In genomic region chr5:219492-219891, GRCh38 we compare ENCODE assay signal across 8 cellular contexts. TPM values are rescaled to one million over a fixed set of nuclear protein-coding genes. Genes with fewer than 3 reads are reported as not detected.
A peak's percentile ranks its signal among the peaks of the same experiment; 100 is the strongest.
DNase-seq lines count a peak whose midpoint lies in the region; ATAC-seq and TF ChIP-seq lines count a peak whose summit lies in the region.

No MANE protein-coding gene starts in this region.

- no peaks in the 10 kb centered on the region for H3K9me3 ChIP-seq in cardiac muscle cell (ENCODE audit: low read depth)
- H3K9me3 ChIP-seq in T-helper 17 cell (ENCODE audit: control insufficient read depth, low read length, poor library complexity, severe bottlenecking): no peaks in the 10 kb centered on the region
- no peaks in the 10 kb centered on the region for H3K9me3 ChIP-seq in ectodermal cell (ENCODE audit: control insufficient read depth, low read length)

- no peaks in the 10 kb centered on the region for H3K9me3 Mint-ChIP-seq in naive B cell

- peak overlapping the region; percentile 96 for H3K27ac Mint-ChIP-seq in T-helper 17 cell
- H3K27ac Mint-ChIP-seq in naive B cell: peak overlapping the region; percentile 88 to 97 (median 92)

- 21 to 26% methylated on average over 9 of the region's 9 CpGs for WGBS in ectodermal cell, 2 experiments

- H3K4me1 Mint-ChIP-seq in T-helper 17 cell: peaks cover 33% of the 10 kb centered on the region
- peaks cover 32 to 67% (median 57%) of the 10 kb centered on the region in 3 donors for H3K4me1 Mint-ChIP-seq in naive B cell

- intact Hi-C loops in Right ventricle myocardium superior (cut with DNase I): no loop called here

- H3K4me3 ChIP-seq in cardiac muscle cell: peak overlapping the region; percentile 94
- peak overlapping the region; percentile 89 for H3K4me3 ChIP-seq in ectodermal cell (ENCODE audit: insufficient read depth, low read depth, low read length)

- no peak for TF ChIP-seq CTCF in cardiac muscle cell (IDR thresholded peaks at IDR 0.05; ENCODE audit: low read depth, low read length)

- no peaks in the 10 kb centered on the region for H3K27me3 ChIP-seq in cardiac muscle cell
- no peaks in the 10 kb centered on the region for H3K27me3 ChIP-seq in ectodermal cell (ENCODE audit: control insufficient read depth, insufficient read depth, low read length, poor library complexity, severe bottlenecking)

- H3K4me1 ChIP-seq in cardiac muscle cell (ENCODE audit: low read depth) (peaks cover 8% of the 10 kb centered on the region), ectodermal cell (ENCODE audit: control insufficient read depth, insufficient read depth, low read length) (peaks cover 4% of the 10 kb centered on the region)

- peaks cover 2% of the 10 kb centered on the region for H3K36me3 ChIP-seq in cardiac muscle cell
- H3K36me3 ChIP-seq in ectodermal cell (ENCODE audit: control insufficient read depth, insufficient read depth, low read length): no peaks in the 10 kb centered on the region

- H3K27me3 Mint-ChIP-seq in T-helper 17 cell (no peaks in the 10 kb centered on the region), naive B cell (no peaks in the 10 kb centered on the region)

- H3K36me3 Mint-ChIP-seq in T-helper 17 cell (ENCODE audit: low read depth) (no peaks in the 10 kb centered on the region), naive B cell (no peaks in the 10 kb centered on the region)

- DNase-seq in cardiac muscle cell (ENCODE audit: low read depth in 1 of 2, low spot score in 1 of 2) (peak; percentile 26 to 40), Right ventricle myocardium superior (no peak), T-helper 17 cell (no peak), naive B cell (peak; percentile 16), NCI-H2107 treated with DMSO at 0.1 percent for 48 hours (lab: John Stamatoyannopoulos, UW; ENCODE audit: unreplicated experiment) (no peak), cerebellar nuclear complex (lab: John Stamatoyannopoulos, UW) (no peak)

- ATAC-seq in Right ventricle myocardium superior (ENCODE audit: poor library complexity) (no peak), T-helper 17 cell (peak; percentile 24), naive B cell (ENCODE audit: low read depth in 2 of 2) (no peak), GM21576 (IDR thresholded peaks at IDR 0.05; ENCODE audit: unreplicated experiment) (no peak)

- H3K4me3 Mint-ChIP-seq in T-helper 17 cell (peak overlapping the region; percentile 92), naive B cell (peak overlapping the region; percentile 88 to 97 (median 94))

- H3K27ac ChIP-seq in cardiac muscle cell (no peak overlapping the region), ectodermal cell (ENCODE audit: insufficient read depth, low read depth, low read length, poor library complexity, severe bottlenecking) (no peak overlapping the region)

RNA-seq across cellular contexts. Expression of gene SDHA, which starts 1.4 kb away (rescaled TPM):
- total RNA-seq in cardiac muscle cell (207 and 247 TPM in 2 replicates), Right ventricle myocardium superior (837 TPM), T-helper 17 cell (100 to 1,000 TPM; 170 to 171 TPM)
- polyA plus RNA-seq in cardiac muscle cell (328 and 410 TPM in 2 replicates), naive B cell (ENCODE audit: low read depth in 6 of 6) (100 to 1,000 TPM; 145 to 224 (median 180) TPM)
- polyA plus RNA-seq in ectodermal cell (2013, experiment 1 of 4): 71.3 TPM
- polyA plus RNA-seq in ectodermal cell (2013, experiment 2 of 4): 78.6 TPM
- 60.4 TPM for polyA plus RNA-seq in ectodermal cell (2013, experiment 3 of 4)
- 61.2 TPM for polyA plus RNA-seq in ectodermal cell (2013, experiment 4 of 4)

RNA-seq across cellular contexts. Expression of gene CCDC127, which starts 1.5 kb away (rescaled TPM):
- 6.4 and 11.3 TPM in 2 replicates for total RNA-seq in cardiac muscle cell
- 15.9 and 19.3 TPM in 2 replicates for polyA plus RNA-seq in cardiac muscle cell
- total RNA-seq in Right ventricle myocardium superior: 8.1 TPM
- total RNA-seq in T-helper 17 cell: 1 to 10 TPM; 1.9 to 2.4 TPM
- 10.1 TPM for polyA plus RNA-seq in ectodermal cell (2013, experiment 1 of 4)
- 11.3 TPM for polyA plus RNA-seq in ectodermal cell (2013, experiment 2 of 4)
- polyA plus RNA-seq in ectodermal cell (2013, experiment 3 of 4): 6.9 TPM
- 7.5 TPM for polyA plus RNA-seq in ectodermal cell (2013, experiment 4 of 4)
- 1 to 10 TPM; 1.7 to 5.8 (median 2.5) TPM for polyA plus RNA-seq in naive B cell (ENCODE audit: low read depth in 6 of 6)

RNA-seq across cellular contexts. Expression of gene LRRC14B, which starts 28.2 kb away (rescaled TPM):
- 1.6 and 3.6 TPM in 2 replicates for total RNA-seq in cardiac muscle cell
- 1.5 and 2.7 TPM in 2 replicates for polyA plus RNA-seq in cardiac muscle cell
- total RNA-seq in Right ventricle myocardium superior: 103 TPM
- total RNA-seq in T-helper 17 cell: not detected
- polyA plus RNA-seq in ectodermal cell (2013, experiment 1 of 4): not detected
- polyA plus RNA-seq in ectodermal cell (2013, experiment 2 of 4): not detected
- polyA plus RNA-seq in ectodermal cell (2013, experiment 3 of 4): not detected
- not detected for polyA plus RNA-seq in ectodermal cell (2013, experiment 4 of 4)
- polyA plus RNA-seq in naive B cell (ENCODE audit: low read depth in 6 of 6): not detected

RNA-seq across cellular contexts. Expression of gene PDCD6, which starts 52.0 kb away (rescaled TPM):
- total RNA-seq in cardiac muscle cell (69.6 and 101 TPM in 2 replicates), Right ventricle myocardium superior (32.4 TPM), T-helper 17 cell (10 to 100 TPM; 50.3 to 52.2 TPM)
- polyA plus RNA-seq in cardiac muscle cell (115 and 145 TPM in 2 replicates), naive B cell (ENCODE audit: low read depth in 6 of 6) (100 to 1,000 TPM; 200 to 248 (median 220) TPM)
- polyA plus RNA-seq in ectodermal cell (2013, experiment 1 of 4): 73.9 TPM
- polyA plus RNA-seq in ectodermal cell (2013, experiment 2 of 4): 78.5 TPM
- polyA plus RNA-seq in ectodermal cell (2013, experiment 3 of 4): 74.2 TPM
- polyA plus RNA-seq in ectodermal cell (2013, experiment 4 of 4): 78.9 TPM

Comparison
In these comparisons a context has a peak if more than half of its experiments do, and no peak if none do; other contexts are left out.
1. DNase-seq: peak in cardiac muscle cell (2 of 2) and naive B cell (single experiment); none in Right ventricle myocardium superior (single experiment), T-helper 17 cell (0 of 3), NCI-H2107 treated with DMSO at 0.1 percent for 48 hours (single experiment) and cerebellar nuclear complex (0 of 2).
2. RNA of gene LRRC14B, which starts 28.2 kb away (total RNA-seq): 103 TPM in Right ventricle myocardium superior (single experiment); 1.6 to 3.6 TPM in cardiac muscle cell and not detected in T-helper 17 cell; every median in the first group is over 10 times any median in the second.